Comparison of ENCODE assay signal across 8 cellular contexts in the genomic region with DNA sequence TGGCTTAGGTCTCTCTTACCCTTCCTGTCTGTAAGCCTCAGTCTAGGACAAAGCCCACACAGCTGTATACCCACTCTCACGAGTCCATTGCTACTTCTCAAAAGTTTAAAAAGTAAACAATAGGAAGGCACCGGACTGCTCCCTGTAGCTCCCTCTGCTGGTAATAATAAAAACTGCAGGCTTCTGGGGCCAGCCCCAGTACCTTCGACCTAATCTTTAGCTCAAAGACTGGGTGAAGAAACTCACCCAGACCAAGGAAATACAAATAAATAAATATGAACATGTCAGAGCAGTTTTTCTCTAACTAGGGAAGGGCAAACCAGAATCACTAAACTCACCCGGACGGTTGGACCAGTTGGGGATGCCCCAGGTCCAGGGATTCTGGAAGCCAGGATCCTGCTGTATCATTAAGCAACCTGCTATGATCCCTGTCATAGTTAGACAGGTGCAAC. TPM values are rescaled to one million over a fixed set of nuclear protein-coding genes. Genes with fewer than 3 reads are reported as not detected.
DNase-seq lines count a peak whose midpoint lies in the region; ATAC-seq, FAIRE-seq and TF ChIP-seq lines count a peak whose summit lies in the region.

No MANE protein-coding gene starts in this region.

- H3K4me3 ChIP-seq in AG10803 (ENCODE audit: low read length) = no peak overlapping the region
- no peak overlapping the region for H3K4me3 ChIP-seq in OCI-LY3 (ENCODE audit: low read length)
- no peak overlapping the region for H3K4me3 ChIP-seq in esophagus muscularis mucosa
- H3K4me3 ChIP-seq in neural progenitor cell = no peak overlapping the region
- no peak overlapping the region for H3K4me3 ChIP-seq in tibial artery

- H3K4me3 Mint-ChIP-seq in neural progenitor cell = no peak overlapping the region

- no peak for TF ChIP-seq POLR2A in esophagus muscularis mucosa (IDR thresholded peaks at IDR 0.05; ENCODE audit: low read depth)

- TF ChIP-seq EP300 in esophagus muscularis mucosa (IDR thresholded peaks at IDR 0.05) = no peak

- H3K4me1 Mint-ChIP-seq in neural progenitor cell = peaks cover 16% of the 10 kb centered on the region

- H4K20me1 ChIP-seq in OCI-LY3 (ENCODE audit: insufficient read depth, low read length) (no peaks in the 10 kb centered on the region), neural progenitor cell (ENCODE audit: low read depth) (no peaks in the 10 kb centered on the region)

- H3K36me3 ChIP-seq in OCI-LY3 (replicated peaks; ENCODE audit: low read depth, low read length) = peaks cover 76% of the 10 kb centered on the region
- H3K36me3 ChIP-seq in esophagus muscularis mucosa = peaks cover 12 to 83% (median 62%) of the 10 kb centered on the region in 4 donors
- peaks cover 11% of the 10 kb centered on the region for H3K36me3 ChIP-seq in neural progenitor cell
- H3K36me3 ChIP-seq in tibial artery = peaks cover 30 to 78% (median 61%) of the 10 kb centered on the region in 3 donors

- peak overlapping the region; percentile 49 for H3K27ac ChIP-seq in OCI-LY3 (ENCODE audit: low read length)
- H3K27ac ChIP-seq in esophagus muscularis mucosa (replicated peaks in 1 of 4) = peak overlapping the region in 3 of 4 donors; percentile 13 to 48 (median 42)
- H3K27ac ChIP-seq in neural progenitor cell = no peak overlapping the region
- H3K27ac ChIP-seq in tibial artery = peak overlapping the region; percentile 35 to 44

- TF ChIP-seq CTCF in AG10803 (conservative IDR thresholded peaks at IDR 0.05; ENCODE audit: low read length) = peak; percentile 80
- peak; percentile 96 for TF ChIP-seq CTCF in OCI-LY3 (IDR thresholded peaks at IDR 0.05; ENCODE audit: low read depth, low read length)
- peak; percentile 90 to 97 (median 94) for TF ChIP-seq CTCF in esophagus muscularis mucosa (IDR thresholded peaks at IDR 0.05)
- TF ChIP-seq CTCF in neural progenitor cell (IDR thresholded peaks at IDR 0.05) = peak; percentile 98
- TF ChIP-seq CTCF in tibial artery (IDR thresholded peaks at IDR 0.05) = peak; percentile 77 to 95

- WGBS in esophagus muscularis mucosa = 16% methylated on average over 5 of the region's 5 CpGs

- peaks cover 35% of the 10 kb centered on the region for H3K4me1 ChIP-seq in OCI-LY3 (ENCODE audit: low read length)
- peaks cover 26 to 40% (median 33%) of the 10 kb centered on the region in 4 donors for H3K4me1 ChIP-seq in esophagus muscularis mucosa
- peaks cover 9% of the 10 kb centered on the region for H3K4me1 ChIP-seq in neural progenitor cell
- H3K4me1 ChIP-seq in tibial artery = peaks cover 5 to 29% (median 19%) of the 10 kb centered on the region in 4 donors

- H3K79me2 ChIP-seq in OCI-LY3 (ENCODE audit: low read length) (peaks cover 27% of the 10 kb centered on the region), neural progenitor cell (ENCODE audit: low read depth) (peaks cover 28% of the 10 kb centered on the region)

- peaks cover 34% of the 10 kb centered on the region for H3K36me3 Mint-ChIP-seq in neural progenitor cell

- peaks cover 47% of the 10 kb centered on the region for H3F3A ChIP-seq in neural progenitor cell (ENCODE audit: low read depth)

- ATAC-seq in HG02759 (IDR thresholded peaks at IDR 0.05; ENCODE audit: unreplicated experiment) = no peak

- H3K9ac ChIP-seq in OCI-LY3 (ENCODE audit: low read length) = no peak overlapping the region
- H3K9ac ChIP-seq in neural progenitor cell = no peak overlapping the region

- H3K27me3 Mint-ChIP-seq in neural progenitor cell (ENCODE audit: insufficient read depth, low read depth) = peaks cover 7% of the 10 kb centered on the region

- no peak overlapping the region for H3K27ac Mint-ChIP-seq in neural progenitor cell

- H3K9me3 Mint-ChIP-seq in neural progenitor cell = no peaks in the 10 kb centered on the region

- H3K4me2 ChIP-seq in OCI-LY3 (ENCODE audit: low read length) (peak overlapping the region; percentile 9; the same call in 1 of the 2 replicates), neural progenitor cell (no peak overlapping the region)

- DNase-seq in AG10803 (ENCODE audit: low read depth) (peak; percentile 41), GM19239 (ENCODE audit: insufficient read length, low spot score) (peak; percentile 66), esophagus muscularis mucosa (ENCODE audit: extremely low spot score) (no peak), neural progenitor cell (ENCODE audit: low spot score) (peak; percentile 56), tibial artery (peak; percentile 35 to 77)
- DNase-seq in activated CD8-positive, alpha-beta memory T cell treated with anti-CD3 and anti-CD28 coated beads, Interleukin-2, amount 50 U/mL, for 4 hours = peak; percentile 65

- intact Hi-C loops in esophagus muscularis mucosa (cut with DNase I) (loop anchor here (1.0 to 5.0 kb wide), 3 partner anchors 36 to 58 kb away; partner anchors contain the start of genes COX5A and ULK3), tibial artery (cut with DNase I; ENCODE audit: low total_unique reads) (no loop called here)

- H3K9me3 ChIP-seq in OCI-LY3 (ENCODE audit: insufficient read depth, low read length) (no peaks in the 10 kb centered on the region), esophagus muscularis mucosa (peaks cover 0 to 4% (median 0%) of the 10 kb centered on the region in 4 donors), neural progenitor cell (ENCODE audit: low read depth) (no peaks in the 10 kb centered on the region), tibial artery (no peaks in the 10 kb centered on the region)

- H2AFZ ChIP-seq in OCI-LY3 (ENCODE audit: low read depth, low read length) (no peak overlapping the region), neural progenitor cell (replicated peaks) (no peak overlapping the region)

- peak; percentile 33 for FAIRE-seq in GM19239 (lab: Jason Lieb, UNC)

- no peaks in the 10 kb centered on the region for H3K27me3 ChIP-seq in OCI-LY3 (ENCODE audit: low read depth, low read length)
- no peaks in the 10 kb centered on the region for H3K27me3 ChIP-seq in esophagus muscularis mucosa
- H3K27me3 ChIP-seq in neural progenitor cell = no peaks in the 10 kb centered on the region
- H3K27me3 ChIP-seq in tibial artery = no peaks in the 10 kb centered on the region

RNA-seq across cellular contexts. Expression of gene FAM219B, which starts 5.0 kb away (rescaled TPM):
- total RNA-seq in esophagus muscularis mucosa (10 to 100 TPM; 60.8 to 92.0 (median 84.3) TPM), neural progenitor cell (ENCODE audit: low replicate concordance) (120 and 124 TPM in 2 replicates)

RNA-seq across cellular contexts. Expression of gene MPI, which starts 11.8 kb away (rescaled TPM):
- total RNA-seq in esophagus muscularis mucosa (10 to 100 TPM; 37.4 to 50.7 (median 44.0) TPM), neural progenitor cell (ENCODE audit: low replicate concordance) (77.7 and 106 TPM in 2 replicates)

RNA-seq across cellular contexts. Expression of gene SCAMP2, which starts 28.5 kb away (rescaled TPM):
- total RNA-seq in esophagus muscularis mucosa (100 to 1,000 TPM in 2 of 4 donors, 10 to 100 TPM in 2; 57.3 to 125 (median 94.9) TPM), neural progenitor cell (ENCODE audit: low replicate concordance) (19.4 and 44.5 TPM in 2 replicates)

RNA-seq across cellular contexts. Expression of gene COX5A, which starts 36.2 kb away (rescaled TPM):
- total RNA-seq in esophagus muscularis mucosa (10 to 100 TPM; 58.6 to 86.2 (median 75.5) TPM), neural progenitor cell (ENCODE audit: low replicate concordance) (144 and 200 TPM in 2 replicates)

RNA-seq across cellular contexts. Expression of gene RPP25, which starts 54.9 kb away (rescaled TPM):
- total RNA-seq in esophagus muscularis mucosa (1 to 10 TPM; 4.2 to 7.2 (median 7.0) TPM), neural progenitor cell (ENCODE audit: low replicate concordance) (2.5 and 7.2 TPM in 2 replicates)
